In genomic region chr3:60403866-60404265, GRCh38 we compare ENCODE assay signal across 19 cellular contexts.
"Had no signal": no experiment of that assay in that cellular context is flagged by ENCODE, and none has a peak within 500 bp of the region (broad histone marks: within the 10 kb centered on the region; RNA-seq: fewer than 3 reads in every experiment).

No MANE protein-coding gene starts in this region.

- H3K4me3 Mint-ChIP-seq: activated B cell treated with CpG ODN at 0.5 μM for 24 hours; activated CD8-positive, alpha-beta T cell treated with anti-CD3 and anti-CD28 coated beads, Interleukin-2, amount 10 ng/mL, durations not matched to agents 7 days and 5 days; memory B cell; natural killer cell treated with Interleukin-12 subunit alpha and Interleukin-12 subunit beta and Interleukin-15 and Interleukin-18, amount 100 ng/mL, for 72 hours; stimulated activated effector memory CD8-positive, alpha-beta T cell treated with anti-CD3 and anti-CD28 coated beads, Interleukin-12 subunit alpha, Interleukin-12 subunit beta, amount 100 ng/mL, for 72 hours had no signal

- H3K27me3 Mint-ChIP-seq: activated B cell treated with CpG ODN at 0.5 μM for 24 hours had no signal

- FAIRE-seq: TTC549 had no signal

- H3K36me3 Mint-ChIP-seq: activated naive CD4-positive, alpha-beta T cell treated with anti-CD3 and anti-CD28 coated beads, Interleukin-2, amount 50 U/mL, for 72 hours; memory B cell; natural killer cell treated with Interleukin-12 subunit alpha and Interleukin-12 subunit beta and Interleukin-15 and Interleukin-18, amount 100 ng/mL, for 72 hours; stimulated activated effector memory CD8-positive, alpha-beta T cell treated with anti-CD3 and anti-CD28 coated beads, Interleukin-12 subunit alpha, Interleukin-12 subunit beta, amount 100 ng/mL, for 72 hours had no signal

- H3K27ac ChIP-seq: body of pancreas, colonic mucosa, esophagus muscularis mucosa, foreskin keratinocyte had no signal

- H3K4me3 ChIP-seq: body of pancreas, colonic mucosa, esophagus muscularis mucosa had no signal

- DNase-seq: activated B cell treated with CpG ODN at 0.5 μM for 24 hours; activated CD4-positive, alpha-beta T cell treated with anti-CD3 and anti-CD28 coated beads for 48 hours; activated CD8-positive, alpha-beta memory T cell treated with anti-CD3 and anti-CD28 coated beads, Interleukin-2, amount 50 U/mL, for 4 hours; activated CD8-positive, alpha-beta T cell treated with anti-CD3 and anti-CD28 coated beads, Interleukin-2, amount 10 ng/mL, durations not matched to agents 7 days and 5 days; activated effector memory CD4-positive, alpha-beta T cell treated with anti-CD3 and anti-CD28 coated beads, Interleukin-2, amount 50 U/mL, for 16 hours; activated T-cell treated with anti-CD3 and anti-CD28 coated beads, Interleukin-2, amount 50 U/mL, for 48 hours; amygdala; body of pancreas; caudate nucleus; colonic mucosa; foreskin keratinocyte; kidney glomerular epithelial cell; left ventricle myocardium superior had no signal

- H3K36me3 ChIP-seq: colonic mucosa, esophagus muscularis mucosa had no signal

- H3K27ac Mint-ChIP-seq: activated B cell treated with CpG ODN at 0.5 μM for 24 hours; activated CD8-positive, alpha-beta T cell treated with anti-CD3 and anti-CD28 coated beads, Interleukin-2, amount 10 ng/mL, durations not matched to agents 7 days and 5 days; activated naive CD4-positive, alpha-beta T cell treated with anti-CD3 and anti-CD28 coated beads, Interleukin-2, amount 50 U/mL, for 72 hours; memory B cell; natural killer cell treated with Interleukin-12 subunit alpha and Interleukin-12 subunit beta and Interleukin-15 and Interleukin-18, amount 100 ng/mL, for 72 hours; stimulated activated effector memory CD8-positive, alpha-beta T cell treated with anti-CD3 and anti-CD28 coated beads, Interleukin-12 subunit alpha, Interleukin-12 subunit beta, amount 100 ng/mL, for 72 hours had no signal

- H3K4me1 ChIP-seq: body of pancreas, colonic mucosa, foreskin keratinocyte had no signal

- H3K9me3 ChIP-seq: body of pancreas, colonic mucosa, esophagus muscularis mucosa had no signal

- H3K4me1 Mint-ChIP-seq: activated B cell treated with CpG ODN at 0.5 μM for 24 hours; stimulated activated effector memory CD8-positive, alpha-beta T cell treated with anti-CD3 and anti-CD28 coated beads, Interleukin-12 subunit alpha, Interleukin-12 subunit beta, amount 100 ng/mL, for 72 hours had no signal

- ATAC-seq: activated CD8-positive, alpha-beta T cell treated with anti-CD3 and anti-CD28 coated beads, Interleukin-2, amount 10 ng/mL, durations not matched to agents 7 days and 5 days; activated naive CD4-positive, alpha-beta T cell treated with anti-CD3 and anti-CD28 coated beads, Interleukin-2, amount 50 U/mL, for 72 hours; body of pancreas; foreskin keratinocyte; left ventricle myocardium superior; natural killer cell treated with Interleukin-12 subunit alpha and Interleukin-12 subunit beta and Interleukin-15 and Interleukin-18, amount 100 ng/mL, for 72 hours; stimulated activated effector memory CD8-positive, alpha-beta T cell treated with anti-CD3 and anti-CD28 coated beads, Interleukin-12 subunit alpha, Interleukin-12 subunit beta, amount 100 ng/mL, for 72 hours had no signal

- H3K9me3 Mint-ChIP-seq: activated B cell treated with CpG ODN at 0.5 μM for 24 hours; natural killer cell treated with Interleukin-12 subunit alpha and Interleukin-12 subunit beta and Interleukin-15 and Interleukin-18, amount 100 ng/mL, for 72 hours; stimulated activated effector memory CD8-positive, alpha-beta T cell treated with anti-CD3 and anti-CD28 coated beads, Interleukin-12 subunit alpha, Interleukin-12 subunit beta, amount 100 ng/mL, for 72 hours had no signal

- H3K27me3 ChIP-seq: body of pancreas, colonic mucosa, esophagus muscularis mucosa, foreskin keratinocyte had no signal
